ENCODE assay signal across 8 cellular contexts in the genomic region with DNA sequence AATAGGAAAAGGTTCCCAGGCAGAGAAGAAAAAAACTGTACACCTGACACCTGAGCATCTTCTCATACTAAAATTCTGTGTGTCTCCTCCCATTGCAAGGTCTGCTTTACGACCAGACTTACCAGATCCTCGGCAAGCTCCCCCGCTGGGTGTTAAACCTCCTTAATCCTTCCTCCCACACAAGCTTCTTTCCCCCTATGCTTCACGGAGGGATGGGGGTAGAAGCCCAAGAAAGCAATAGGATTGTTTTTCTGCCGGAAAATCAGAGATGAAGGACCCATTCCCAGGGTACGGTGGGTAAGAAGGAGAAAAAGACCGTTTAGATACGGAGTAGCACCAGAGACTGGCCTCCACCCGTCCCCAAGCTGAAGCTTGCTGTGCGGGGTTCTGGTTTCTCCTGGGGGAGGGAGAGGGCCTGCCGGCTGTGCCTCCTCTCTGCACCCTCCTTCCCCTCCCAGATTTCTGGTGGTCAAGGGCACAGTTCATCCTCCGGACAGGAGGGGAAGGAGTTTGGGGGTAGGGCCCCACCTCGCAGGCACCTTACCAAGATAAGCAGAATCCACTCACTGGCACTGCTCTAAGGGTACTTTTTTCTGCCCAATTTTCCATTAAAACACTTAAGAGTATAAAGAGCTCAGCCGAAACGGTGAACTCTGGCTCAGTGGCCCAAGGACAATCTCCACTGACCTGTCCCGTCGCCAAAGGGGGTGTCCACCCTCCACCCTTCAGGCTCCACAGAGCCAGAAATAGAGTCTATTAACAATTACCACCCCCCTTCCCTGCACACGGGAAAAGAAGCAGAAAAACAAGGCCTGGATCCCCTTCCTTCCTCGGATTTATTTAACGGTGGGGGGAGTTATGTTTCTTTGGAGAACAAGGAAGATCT. TPM values are rescaled to one million over a fixed set of nuclear protein-coding genes. Genes with fewer than 3 reads are reported as not detected.
DNase-seq lines count a peak whose midpoint lies in the region; ATAC-seq and TF ChIP-seq lines count a peak whose summit lies in the region.

No MANE protein-coding gene starts in this region.

- no peaks in the 10 kb centered on the region for H3K9me3 ChIP-seq in OCI-LY7 (ENCODE audit: low read length)
- H3K9me3 ChIP-seq in iPS-18a (ENCODE audit: control insufficient read depth, low read depth, low read length), result no peaks in the 10 kb centered on the region

- DNase-seq in Right ventricle myocardium superior (peak; percentile 58), Right ventricle myocardium inferior (ENCODE audit: missing footprints) (no peak), OCI-LY7 (ENCODE audit: low spot score) (peak; percentile 60), NCI-H2081 treated with DMSO at 0.1 percent for 48 hours (lab: John Stamatoyannopoulos, UW) (no peak), cerebellar nuclear complex (lab: John Stamatoyannopoulos, UW) (no peak)
- DNase-seq in stimulated activated CD4-positive, alpha-beta T cell treated with anti-CD3 and anti-CD28 coated beads, Interleukin-2, amount 100 ng/mL, for 24 hours, result peak; percentile 21 to 30

- H3K4me1 ChIP-seq in OCI-LY7 (ENCODE audit: insufficient read depth, low read length, poor library complexity, severe bottlenecking), result peaks cover 14% of the 10 kb centered on the region
- H3K4me1 ChIP-seq in iPS-18a (ENCODE audit: control insufficient read depth, low read depth, low read length), result no peaks in the 10 kb centered on the region

- peak overlapping the region; percentile 99 for H3K9ac ChIP-seq in iPS-18a (ENCODE audit: low read length)

- H4K20me1 ChIP-seq in OCI-LY7 (ENCODE audit: insufficient read depth, low read length), result no peaks in the 10 kb centered on the region

- no peaks in the 10 kb centered on the region for H3K27me3 ChIP-seq in iPS-18a (ENCODE audit: control insufficient read depth, insufficient read depth, low read length)

- H3K36me3 ChIP-seq in OCI-LY7 (ENCODE audit: insufficient read depth, low read length) (peaks cover 24% of the 10 kb centered on the region; the same call in 1 of the 2 replicates), iPS-18a (ENCODE audit: control insufficient read depth, low read depth, low read length) (peaks cover 6% of the 10 kb centered on the region)

- peak overlapping the region; percentile 98 for H3K4me2 ChIP-seq in OCI-LY7 (ENCODE audit: low read length)

- H2AFZ ChIP-seq in OCI-LY7 (ENCODE audit: low read length), result peak overlapping the region; percentile 51; the same call in 1 of the 2 replicates

- peak overlapping the region; percentile 85 for H3K27ac ChIP-seq in OCI-LY7 (ENCODE audit: low read depth, low read length, poor library complexity, severe bottlenecking)
- H3K27ac ChIP-seq in angular gyrus (ENCODE audit: low read depth, low read length), result peak overlapping the region; percentile 99
- H3K27ac ChIP-seq in iPS-18a (ENCODE audit: low read length), result peak overlapping the region; percentile 46

- TSS peak; percentile 58 for BruUV-seq in OCI-LY7 (replicated peaks; lab: Mats Ljungman, UMichigan)

- H3K9me2 ChIP-seq in OCI-LY7 (ENCODE audit: insufficient read depth, low read length), result no peaks in the 10 kb centered on the region

- intact Hi-C loops in Right ventricle myocardium superior (cut with DNase I), result no loop called here
- intact Hi-C loops in Right ventricle myocardium inferior (cut with DNase I), result no loop called here
- intact Hi-C loops in OCI-LY7 (cut with micrococcal nuclease; ENCODE audit: unreplicated experiment), result loop anchor here (2.0 to 10.0 kb wide), 5 partner anchors 23 to 1169 kb away; partner anchors contain the start of genes ACO2, EP300, PHF5A and POLDIP3

- H3K79me2 ChIP-seq in OCI-LY7 (ENCODE audit: insufficient read depth, low read depth, low read length), result peaks cover 53% of the 10 kb centered on the region

- POLR2A ChIA-PET in OCI-LY7 (lab: Charles Lee), result interaction anchor here (0.5 to 2.2 kb wide), 3 partner anchors 19 to 64 kb away, joined by 6 to 9 read pairs (median 6); partner anchors contain the start of genes ACO2, PHF5A and TEF

- ATAC-seq in Right ventricle myocardium superior (ENCODE audit: poor library complexity) (no peak), Right ventricle myocardium inferior (no peak)

- CTCF ChIA-PET in OCI-LY7 (lab: Charles Lee; ENCODE audit: unreplicated experiment), result no interaction called here

- no peak for TF ChIP-seq CTCF in OCI-LY7 (conservative IDR thresholded peaks at IDR 0.05; ENCODE audit: low read length)

- peak overlapping the region; percentile 83 for H3K4me3 ChIP-seq in OCI-LY7 (ENCODE audit: low read depth, low read length, poor library complexity, severe bottlenecking)
- peak overlapping the region; percentile 92 for H3K4me3 ChIP-seq in iPS-18a (ENCODE audit: low read length)

RNA-seq across cellular contexts. Expression of gene TOB2, which starts 1.2 kb away (rescaled TPM):
- 62.6 TPM for total RNA-seq in Right ventricle myocardium superior
- total RNA-seq in Right ventricle myocardium inferior, result 68.0 TPM
- 13.5 and 13.9 TPM in 2 replicates for total RNA-seq in OCI-LY7 (2014; rRNA removed; shearing (Covaris generic))
- 19.9 and 27.0 TPM in 2 replicates for total RNA-seq in OCI-LY7 (2022)

RNA-seq across cellular contexts. Expression of gene PHF5A, which starts 23.1 kb away (rescaled TPM):
- total RNA-seq in Right ventricle myocardium superior, result 26.4 TPM
- 25.5 TPM for total RNA-seq in Right ventricle myocardium inferior
- 87.9 and 98.8 TPM in 2 replicates for total RNA-seq in OCI-LY7 (2014; rRNA removed; shearing (Covaris generic))
- total RNA-seq in OCI-LY7 (2022), result 60.9 and 62.1 TPM in 2 replicates

RNA-seq across cellular contexts. Expression of gene ACO2, which starts 23.5 kb away (rescaled TPM):
- total RNA-seq in Right ventricle myocardium superior, result 835 TPM
- total RNA-seq in Right ventricle myocardium inferior, result 810 TPM
- total RNA-seq in OCI-LY7 (2014; rRNA removed; shearing (Covaris generic)), result 61.5 and 69.0 TPM in 2 replicates
- 102 and 107 TPM in 2 replicates for total RNA-seq in OCI-LY7 (2022)

Comparison
In these comparisons a context has a peak if more than half of its experiments do, and no peak if none do; other contexts are left out.
1. DNase-seq: peak in Right ventricle myocardium superior (single experiment), OCI-LY7 (single experiment) and stimulated activated CD4-positive, alpha-beta T cell treated with anti-CD3 and anti-CD28 coated beads, Interleukin-2, amount 100 ng/mL, for 24 hours (2 of 2); none in Right ventricle myocardium inferior (single experiment), NCI-H2081 treated with DMSO at 0.1 percent for 48 hours (single experiment) and cerebellar nuclear complex (0 of 2).
2. H3K27ac ChIP-seq: peak in every context shown above with its lines; median percentile 99 in angular gyrus; 85 in OCI-LY7; 46 in iPS-18a.